7 cellular contexts compared by ENCODE assay signal in the genomic region with DNA sequence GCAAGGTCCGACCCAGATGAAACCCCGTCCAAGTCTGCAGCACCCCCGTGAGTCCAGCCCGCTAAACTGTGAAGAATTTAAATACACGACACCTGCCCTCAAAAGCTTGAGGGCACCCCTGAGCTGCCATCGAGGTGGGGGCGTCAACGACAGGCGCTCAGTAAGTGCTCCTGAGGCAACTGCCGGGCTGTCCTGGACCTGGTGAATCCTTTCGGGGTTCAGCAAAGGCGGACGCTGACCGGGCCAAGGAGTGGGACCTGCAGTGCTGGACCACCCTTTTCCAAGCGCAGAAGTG. TPM values are rescaled to one million over a fixed set of nuclear protein-coding genes. Genes with fewer than 3 reads are reported as not detected.
DNase-seq lines count a peak whose midpoint lies in the region; ATAC-seq and TF ChIP-seq lines count a peak whose summit lies in the region.

No MANE protein-coding gene starts in this region.

- H3K36me3 Mint-ChIP-seq in naive thymus-derived CD8-positive, alpha-beta T cell: peaks cover 0 to 12% (median 0%) of the 10 kb centered on the region in 3 donors

- peak; percentile 12 for ATAC-seq in GM21576 (IDR thresholded peaks at IDR 0.05; ENCODE audit: unreplicated experiment)
- ATAC-seq in naive thymus-derived CD8-positive, alpha-beta T cell: peak; percentile 24 to 28

- no peaks in the 10 kb centered on the region for H3K9me3 Mint-ChIP-seq in naive thymus-derived CD8-positive, alpha-beta T cell

- H3K36me3 ChIP-seq in MM.1S (replicated peaks; ENCODE audit: insufficient read depth, low read length): no peaks in the 10 kb centered on the region

- peak overlapping the region; percentile 86 for H3K4me3 ChIP-seq in MM.1S (ENCODE audit: low read length)

- peaks cover 24 to 39% (median 27%) of the 10 kb centered on the region in 4 donors for H3K4me1 Mint-ChIP-seq in naive thymus-derived CD8-positive, alpha-beta T cell

- in situ Hi-C loops in G401 (cut with HindIII; ENCODE audit: low sequenced_read_pairs): no loop called here

- peaks cover 3% of the 10 kb centered on the region; the same call in 1 of the 2 replicates for H3F3A ChIP-seq in MM.1S (ENCODE audit: insufficient read depth, low read length)

- H4K20me1 ChIP-seq in MM.1S (ENCODE audit: insufficient read depth, low read length): no peaks in the 10 kb centered on the region

- H3K9ac ChIP-seq in MM.1S (ENCODE audit: low read length): peak overlapping the region; percentile 78; the same call in 1 of the 2 replicates

- H3K27me3 ChIP-seq in MM.1S (replicated peaks; ENCODE audit: insufficient read depth, low read length): peaks cover 31% of the 10 kb centered on the region

- no peaks in the 10 kb centered on the region for H3K4me1 ChIP-seq in MM.1S (ENCODE audit: low read length)

- no peaks in the 10 kb centered on the region for H3K9me3 ChIP-seq in MM.1S (replicated peaks; ENCODE audit: insufficient read depth, low read length)

- peak overlapping the region; percentile 99 for H3K4me2 ChIP-seq in MM.1S (ENCODE audit: low read depth, low read length)

- peaks cover 2 to 15% (median 5%) of the 10 kb centered on the region in 5 donors for H3K27me3 Mint-ChIP-seq in naive thymus-derived CD8-positive, alpha-beta T cell

- POLR2A ChIA-PET in naive thymus-derived CD8-positive, alpha-beta T cell (lab: Charles Lee): interaction anchor here (0.5 to 2.0 kb wide), 4 partner anchors 9 to 1632 kb away, joined by 3 to 6 read pairs (median 4); no protein-coding TSS in a partner anchor

- no peak overlapping the region for H3K27ac ChIP-seq in MM.1S (ENCODE audit: low read length)

- 0 out of 2 replicates have a peak, but pooled peaks cover 4% of the 10 kb centered on the region for H3K79me2 ChIP-seq in MM.1S (ENCODE audit: low read length)

- peak overlapping the region; percentile 80 for H2AFZ ChIP-seq in MM.1S (ENCODE audit: low read length)

- no peak for TF ChIP-seq CTCF in MM.1S (IDR thresholded peaks at IDR 0.05; ENCODE audit: low read length)

- H3K27ac Mint-ChIP-seq in naive thymus-derived CD8-positive, alpha-beta T cell: peak overlapping the region; percentile 47 to 97 (median 90)

- H3K9me2 ChIP-seq in MM.1S (replicated peaks; ENCODE audit: insufficient read depth, low read length): no peaks in the 10 kb centered on the region

- peak overlapping the region; percentile 69 to 95 (median 88) for H3K4me3 Mint-ChIP-seq in naive thymus-derived CD8-positive, alpha-beta T cell

- peak; percentile 10 for DNase-seq in MM.1S
- peak; percentile 40 for DNase-seq in dermis blood vessel endothelial cell
- no peak for DNase-seq in naive thymus-derived CD8-positive, alpha-beta T cell
- DNase-seq in T-helper 9 cell: no peak
- DNase-seq in GM19240 (ENCODE audit: insufficient read length, low spot score): no peak
- DNase-seq in G401 (ENCODE audit: low spot score): no peak

RNA-seq across cellular contexts. Expression of a gene that starts 0.5 kb away (rescaled TPM):
- 19.5 and 27.6 TPM in 2 replicates for total RNA-seq in dermis blood vessel endothelial cell
- total RNA-seq in naive thymus-derived CD8-positive, alpha-beta T cell: 10 to 100 TPM; 20.6 TPM
- polyA plus RNA-seq in naive thymus-derived CD8-positive, alpha-beta T cell: 10 to 100 TPM in 1 of 3 donors, 1 to 10 TPM in 2; 7.5 to 10.3 (median 9.5) TPM
- 28.1 and 30.7 TPM in 2 replicates for total RNA-seq in G401 (2014; rRNA removed; shearing (Covaris generic))

Comparison
In these comparisons a context has a peak if more than half of its experiments do, and no peak if none do; other contexts are left out.
1. DNase-seq: peak in MM.1S (single experiment) and dermis blood vessel endothelial cell (single experiment); none in naive thymus-derived CD8-positive, alpha-beta T cell (0 of 10), T-helper 9 cell (single experiment), GM19240 (single experiment) and G401 (single experiment).